10 cellular contexts compared by ENCODE assay signal in the genomic region with DNA sequence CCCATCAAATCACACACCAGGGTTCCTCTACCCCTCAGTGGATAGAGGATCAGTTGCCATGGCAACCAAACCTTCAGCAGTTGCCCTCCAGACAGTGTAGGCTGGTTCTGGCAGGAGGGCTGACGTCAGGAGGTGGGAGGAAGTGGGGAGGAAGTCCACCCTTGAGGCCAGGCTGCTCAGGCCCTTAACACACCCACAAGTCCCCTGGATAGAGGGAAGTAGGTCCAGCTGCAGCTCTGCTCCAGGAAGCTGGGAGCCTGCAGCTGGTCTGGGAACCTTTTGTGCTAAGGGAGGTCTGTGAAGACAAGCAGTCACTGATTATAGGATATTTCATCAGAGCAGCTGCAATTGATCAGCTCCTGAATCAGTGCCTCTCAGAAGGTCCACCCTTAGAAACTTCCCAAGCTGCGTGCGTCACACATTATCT.
A peak's percentile ranks its signal among the peaks of the same experiment; 100 is the strongest.
DNase-seq lines count a peak whose midpoint lies in the region; ATAC-seq, FAIRE-seq and TF ChIP-seq lines count a peak whose summit lies in the region.
"Had no signal": no experiment of that assay in that cellular context is flagged by ENCODE, and none has a peak within 500 bp of the region (broad histone marks: within the 10 kb centered on the region; RNA-seq: fewer than 3 reads in every experiment).

No MANE protein-coding gene starts in this region.

- H2AFZ ChIP-seq in HepG2 (ENCODE audit: low read length): no peak overlapping the region

- peak; percentile 35 for DNase-seq in A673 (ENCODE audit: low spot score)
- DNase-seq in GM12891 (ENCODE audit: insufficient read length, low spot score): no peak
- peak in 3 of 4 donors; percentile 18 to 24 (median 23) for DNase-seq in body of pancreas
- DNase-seq in HepG2 (ENCODE audit: low spot score): no peak
- DNase-seq in NCI-H446 treated with DMSO at 0.1 percent for 48 hours (lab: John Stamatoyannopoulos, UW): no peak
- DNase-seq in activated naive CD4-positive, alpha-beta T cell treated with anti-CD3 and anti-CD28 coated beads, Interleukin-2, amount 50 U/mL, for 16 hours: no peak
- DNase-seq in activated CD4-positive, alpha-beta T cell treated with anti-CD3 and anti-CD28 coated beads, Interleukin-2, amount 50 U/mL, for 48 hours: no peak
- DNase-seq: esophagus squamous epithelium had no signal

- H3K36me3 ChIP-seq in A673 (ENCODE audit: insufficient read depth, low read length, poor library complexity, severe bottlenecking) (no peaks in the 10 kb centered on the region), body of pancreas (replicated peaks in 1 of 2; ENCODE audit: insufficient read depth in 1 of 2, low read depth in 2 of 2) (no peaks in the 10 kb centered on the region), HepG2 (replicated peaks in 1 of 2; ENCODE audit: control insufficient read depth in 1 of 2, insufficient read depth in 2 of 2, low read length in 2 of 2) (no peaks in the 10 kb centered on the region)
- H3K36me3 ChIP-seq: esophagus squamous epithelium, SJSA1 had no signal

- intact Hi-C loops in A673 (cut with micrococcal nuclease; ENCODE audit: unreplicated experiment): loop anchor here (2.0 to 5.0 kb wide), 4 partner anchors 97 to 315 kb away; partner anchors contain the start of gene HOXD3
- intact Hi-C loops in body of pancreas (cut with DNase I): loop anchor here (5.0 kb wide), 1 partner anchor 314 kb away; no protein-coding TSS in a partner anchor
- intact Hi-C loops in HepG2 (cut with micrococcal nuclease; ENCODE audit: unreplicated experiment): loop anchor here (1.0 to 2.0 kb wide), 2 partner anchors 183 to 316 kb away; no protein-coding TSS in a partner anchor

- no peak for TF ChIP-seq EP300 in HepG2 (IDR thresholded peaks at IDR 0.05; ENCODE audit: low read depth in 2 of 2, low read length in 2 of 2)
- TF ChIP-seq EP300 in HepG2 (CRISPR knock-in tag; IDR thresholded peaks at IDR 0.05; ENCODE audit: borderline replicate concordance): no peak

- in situ Hi-C loops in HepG2 (cut with HindIII; ENCODE audit: extremely low pct_ligation_motif_present, low pct_unique_long_range_greater_than_20kb): loop anchor here (5.0 to 10.0 kb wide), 2 partner anchors 179 to 314 kb away; no protein-coding TSS in a partner anchor

- POLR2A ChIA-PET in A673 (lab: Charles Lee; ENCODE audit: low non-redundant PET) (no interaction called here), HepG2 (lab: Yijun Ruan, JAX) (no interaction called here)

- ATAC-seq in body of pancreas: peak; percentile 53
- no peak; the same call in 2 of the 3 replicates for ATAC-seq in HepG2
- no peak for ATAC-seq in HG02759 (IDR thresholded peaks at IDR 0.05; ENCODE audit: unreplicated experiment)

- H3K4me1 ChIP-seq in A673 (ENCODE audit: insufficient read depth, low read length, poor library complexity, severe bottlenecking) (peaks cover 18% of the 10 kb centered on the region), body of pancreas (no peaks in the 10 kb centered on the region), HepG2 (ENCODE audit: insufficient read depth, low read length) (no peaks in the 10 kb centered on the region)

- no peak for TF ChIP-seq POLR2A in GM12891 (IDR thresholded peaks at IDR 0.05; ENCODE audit: low read depth, low read length)
- TF ChIP-seq POLR2A in body of pancreas (IDR thresholded peaks at IDR 0.05): no peak
- TF ChIP-seq POLR2A in HepG2 (IDR thresholded peaks at IDR 0.05; ENCODE audit: insufficient read depth in 1 of 2, low read depth in 2 of 2, low read length in 2 of 2): no peak

- no peak overlapping the region for H3K4me3 ChIP-seq in A673 (ENCODE audit: low read depth, low read length, poor library complexity, severe bottlenecking)
- H3K4me3 ChIP-seq in body of pancreas: no peak overlapping the region
- H3K4me3 ChIP-seq in HepG2 (replicated peaks in 1 of 3; ENCODE audit: insufficient read depth in 1 of 3, low read depth in 2 of 3, low read length in 3 of 3): no peak overlapping the region
- H3K4me3 ChIP-seq: esophagus squamous epithelium, SJSA1 had no signal

- CTCF ChIA-PET in A673 (lab: Charles Lee) (interaction anchor here (1.0 to 2.0 kb wide), 6 partner anchors 98 to 693 kb away, joined by 3 to 35 read pairs (median 7); no protein-coding TSS in a partner anchor), HepG2 (lab: Yijun Ruan, JAX; ENCODE audit: low intra/inter-chr PET ratio, low total read pairs) (interaction anchor here (5.7 kb wide), 1 partner anchor 315 kb away, joined by 83 read pairs; no protein-coding TSS in a partner anchor)

- no peaks in the 10 kb centered on the region for H3K27me3 ChIP-seq in A673 (replicated peaks; ENCODE audit: insufficient read depth, low read depth, low read length, poor library complexity)
- H3K27me3 ChIP-seq in body of pancreas: no peaks in the 10 kb centered on the region
- no peaks in the 10 kb centered on the region; a peak in 1 of 5 replicates for H3K27me3 ChIP-seq in HepG2 (ENCODE audit: control insufficient read depth in 1 of 2, insufficient read depth in 2 of 2, low read length in 2 of 2)
- H3K27me3 ChIP-seq: SJSA1 had no signal

- H3K9me3 ChIP-seq in A673 (ENCODE audit: low read depth, low read length, poor library complexity, severe bottlenecking) (no peaks in the 10 kb centered on the region), body of pancreas (no peaks in the 10 kb centered on the region), HepG2 (ENCODE audit: low read length) (no peaks in the 10 kb centered on the region)
- H3K9me3 ChIP-seq: esophagus squamous epithelium, SJSA1 had no signal

- H3K9ac ChIP-seq in HepG2 (ENCODE audit: insufficient read depth, low read depth, low read length): no peak overlapping the region

- no peak for TF ChIP-seq RAD21 in HepG2 (CRISPR knock-in tag; IDR thresholded peaks at IDR 0.05)

- no peak overlapping the region for H3K4me2 ChIP-seq in HepG2 (ENCODE audit: low read depth, low read length)

- BruUV-seq in A673 (replicated peaks; lab: Mats Ljungman, UMichigan) (no TSS peak), HepG2 (replicated peaks; lab: Mats Ljungman, UMichigan) (no TSS peak)

- FAIRE-seq in GM12891 (lab: Jason Lieb, UNC): no peak
- FAIRE-seq in HepG2 (lab: Jason Lieb, UNC): no peak

- H4K20me1 ChIP-seq in HepG2 (ENCODE audit: insufficient read depth, low read length): no peaks in the 10 kb centered on the region

- TF ChIP-seq CTCF in A673 (conservative IDR thresholded peaks at IDR 0.05; ENCODE audit: low read depth, low read length) (no peak), body of pancreas (IDR thresholded peaks at IDR 0.05) (no peak), HepG2 (CRISPR knock-in tag; IDR thresholded peaks at IDR 0.05) (no peak)

- WGBS in body of pancreas, 2 donors: 6 to 8% methylated on average over 2 to 3 of the region's 3 CpGs
- 8% methylated on average over 3 of the region's 3 CpGs for WGBS in HepG2 (ENCODE audit: low lambda C conversion rate)

- no peak overlapping the region for H3K27ac ChIP-seq in A673 (ENCODE audit: low read depth, low read length, poor library complexity, severe bottlenecking)
- no peak overlapping the region for H3K27ac ChIP-seq in body of pancreas
- no peak overlapping the region for H3K27ac ChIP-seq in HepG2 (ENCODE audit: extremely low read length, insufficient read depth, low read length)
- H3K27ac ChIP-seq: SJSA1 had no signal

- no peaks in the 10 kb centered on the region for H3K79me2 ChIP-seq in HepG2 (ENCODE audit: insufficient read depth, low read length)

TF ChIP-seq in GM12891, 5 proteins besides CTCF, POLR2A, EP300 and RAD21:
- 0 out of 2 replicates have a peak, but pooled peaks have one; percentile 23 for TF ChIP-seq SPI1 (IDR thresholded peaks at IDR 0.05; ENCODE audit: low read depth, low read length)
- no peak for TF ChIP-seq TAF1 (IDR thresholded peaks at IDR 0.05; ENCODE audit: low read depth, low read length)

TF ChIP-seq in HepG2, 621 proteins besides CTCF, POLR2A, EP300 and RAD21:
- TF ChIP-seq RFX1 (IDR thresholded peaks at IDR 0.05): peak; percentile 56; the same call in 1 of the 2 replicates
- no peak for TF ChIP-seq ZNF33B (CRISPR knock-in tag; IDR thresholded peaks at IDR 0.05)

Comparison
In these comparisons a context has a peak if more than half of its experiments do, and no peak if none do; other contexts are left out.
1. DNase-seq: peak in A673 (single experiment) and body of pancreas (3 of 4); none in GM12891 (single experiment), HepG2 (single experiment), NCI-H446 treated with DMSO at 0.1 percent for 48 hours (single experiment), activated naive CD4-positive, alpha-beta T cell treated with anti-CD3 and anti-CD28 coated beads, Interleukin-2, amount 50 U/mL, for 16 hours (single experiment) and activated CD4-positive, alpha-beta T cell treated with anti-CD3 and anti-CD28 coated beads, Interleukin-2, amount 50 U/mL, for 48 hours (0 of 2).